In the genomic region with DNA sequence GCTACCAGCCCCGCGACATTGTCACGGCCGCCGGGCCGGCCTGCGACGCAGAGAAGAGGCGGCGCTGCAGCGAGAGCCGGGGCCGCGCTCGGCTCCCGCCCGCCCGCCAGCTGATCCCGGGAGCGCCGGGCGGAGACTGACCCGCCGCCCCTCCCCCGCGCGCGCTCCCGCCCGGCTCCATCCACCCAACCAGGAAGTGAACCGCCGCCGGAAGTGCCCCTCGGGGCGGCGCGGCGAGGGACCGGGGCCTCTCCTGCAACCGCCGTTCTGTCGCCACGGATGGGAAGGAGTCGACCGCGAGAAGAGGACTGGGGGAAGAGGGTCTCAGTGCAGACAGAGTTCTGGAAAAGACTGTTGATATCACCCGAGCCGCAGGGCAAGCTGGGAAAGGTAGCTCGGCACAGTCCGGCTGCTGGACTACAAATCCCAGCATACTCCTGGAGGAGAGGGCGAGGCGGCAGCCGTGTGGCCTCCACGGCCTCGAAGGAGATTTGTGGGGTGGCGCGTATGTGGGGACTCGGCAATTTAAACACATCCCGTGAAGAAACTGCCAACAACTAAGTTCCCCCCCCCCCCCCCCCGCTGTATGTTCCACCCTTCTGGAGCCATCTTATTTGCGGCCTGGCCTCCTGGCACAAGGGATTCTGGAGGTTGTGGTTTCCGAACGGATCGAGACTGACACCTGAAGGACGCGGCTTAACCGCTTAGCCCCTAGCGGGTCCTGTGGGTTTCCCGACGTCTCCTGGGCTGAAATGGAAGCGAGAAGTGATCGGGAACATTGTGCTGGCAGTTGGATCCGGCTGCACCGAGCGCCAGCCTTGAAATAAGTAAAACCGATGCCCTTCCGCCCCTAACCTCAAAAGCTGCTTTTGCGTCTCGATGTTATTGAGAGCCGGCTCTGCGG, we compare ENCODE assay signal across 8 cellular contexts. TPM values are rescaled to one million over a fixed set of nuclear protein-coding genes. Genes with fewer than 3 reads are reported as not detected.
A peak's percentile ranks its signal among the peaks of the same experiment; 100 is the strongest.
DNase-seq lines count a peak whose midpoint lies in the region; ATAC-seq and TF ChIP-seq lines count a peak whose summit lies in the region.

A gene (minus strand): TSS at position 138 of the 904 bp plus-strand sequence. CDS start 699 bp downstream, outside the sequence.

- H3K9me3 Mint-ChIP-seq in chondrocyte (ENCODE audit: low read depth), result peaks cover 2% of the 10 kb centered on the region

- H3K4me1 Mint-ChIP-seq in chondrocyte (ENCODE audit: low read depth), result peaks cover 50% of the 10 kb centered on the region

- no peaks in the 10 kb centered on the region for H3K27me3 Mint-ChIP-seq in chondrocyte (ENCODE audit: low read depth)

- TF ChIP-seq CTCF in AG09309 (IDR thresholded peaks at IDR 0.05; ENCODE audit: control insufficient read depth, insufficient read depth, low read depth, low read length, missing control alignments) (no peak), chondrocyte (IDR thresholded peaks at IDR 0.05) (no peak), kidney epithelial cell (IDR thresholded peaks at IDR 0.05; ENCODE audit: insufficient read depth, low read length, poor library complexity, severe bottlenecking) (no peak)

- H3K4me3 Mint-ChIP-seq in chondrocyte (ENCODE audit: unreplicated experiment), result peak within 1 kb of the TSS; percentile 91

- ATAC-seq in GM19035 (IDR thresholded peaks at IDR 0.05; ENCODE audit: unreplicated experiment) (peak; percentile 45), HG03378 (IDR thresholded peaks at IDR 0.05; ENCODE audit: unreplicated experiment) (peak; percentile 29)

- DNase-seq in AG09309 (ENCODE audit: low read depth) (peak; percentile 59), NCI-H510A treated with DMSO at 0.1 percent for 48 hours (lab: John Stamatoyannopoulos, UW) (peak; percentile 83), chondrocyte (ENCODE audit: low spot score) (peak; percentile 91), kidney epithelial cell (ENCODE audit: low read depth) (peak; percentile 37)
- DNase-seq in activated CD4-positive, alpha-beta T cell treated with anti-CD3 and anti-CD28 coated beads for 1 hour, result peak; percentile 67
- peak; percentile 92 for DNase-seq in stimulated activated CD4-positive, alpha-beta T cell treated with anti-CD3 and anti-CD28 coated beads, Interleukin-15, amount 100 ng/mL, for 24 hours

- H3K36me3 Mint-ChIP-seq in chondrocyte (ENCODE audit: low read depth), result no peaks in the 10 kb centered on the region

- H3K27ac Mint-ChIP-seq in chondrocyte (ENCODE audit: unreplicated experiment), result peak within 1 kb of the TSS; percentile 99

- no peaks in the 10 kb centered on the region for H3K27me3 ChIP-seq in kidney epithelial cell (ENCODE audit: control insufficient read depth, insufficient read depth, low read length)

- H3K36me3 ChIP-seq in kidney epithelial cell (ENCODE audit: control insufficient read depth, insufficient read depth, low read length), result no peaks in the 10 kb centered on the region

- H3K4me3 ChIP-seq in AG09309 (ENCODE audit: control insufficient read depth, low read depth, low read length) (peak within 1 kb of the TSS; percentile 91), kidney epithelial cell (ENCODE audit: low read depth, low read length) (peak within 1 kb of the TSS; percentile 88)

RNA-seq across cellular contexts. Expression of the gene that starts here (rescaled TPM):
- total RNA-seq in chondrocyte (78.5 to 97.5 TPM (median 97.2 TPM) in 3 replicates), kidney epithelial cell (32.5 and 54.3 TPM in 2 replicates)

Comparison
In these comparisons a context has a peak if more than half of its experiments do, and no peak if none do; other contexts are left out.
1. Peak in every context shown above with its lines: DNase-seq, ATAC-seq and H3K4me3 ChIP-seq.
2. DNase-seq: peak in every context shown above with its lines; median percentile 92 in stimulated activated CD4-positive, alpha-beta T cell treated with anti-CD3 and anti-CD28 coated beads, Interleukin-15, amount 100 ng/mL, for 24 hours; 91 in chondrocyte; 83 in NCI-H510A treated with DMSO at 0.1 percent for 48 hours; 67 in activated CD4-positive, alpha-beta T cell treated with anti-CD3 and anti-CD28 coated beads for 1 hour; 59 in AG09309; 37 in kidney epithelial cell.